Comparison of ENCODE assay signal across 8 cellular contexts in genomic region chr21:16420086-16420724, GRCh38.
A peak's percentile ranks its signal among the peaks of the same experiment; 100 is the strongest.
DNase-seq lines count a peak whose midpoint lies in the region; ATAC-seq and TF ChIP-seq lines count a peak whose summit lies in the region.

No MANE protein-coding gene starts in this region.

- peaks cover 0 to 6% (median 0%) of the 10 kb centered on the region in 4 donors for H3K4me1 ChIP-seq in transverse colon

- 9 to 19% methylated on average over 4 of the region's 4 CpGs for WGBS in transverse colon (ENCODE audit: low coverage in 1 of 2), 2 donors

- POLR2A ChIA-PET in CD4-positive, alpha-beta T cell (lab: Charles Lee), result no interaction called here

- no peaks in the 10 kb centered on the region for H3K9me3 Mint-ChIP-seq in CD4-positive, alpha-beta T cell

- H3K9me3 ChIP-seq in transverse colon, result no peaks in the 10 kb centered on the region
- H3K9me3 ChIP-seq in CD4-positive, alpha-beta T cell (ENCODE audit: control insufficient read depth, low read length), result no peaks in the 10 kb centered on the region

- H3K27ac Mint-ChIP-seq in CD4-positive, alpha-beta T cell, result no peak overlapping the region

- no peak for TF ChIP-seq EP300 in transverse colon (IDR thresholded peaks at IDR 0.05; ENCODE audit: low read depth)

- no peaks in the 10 kb centered on the region for H3K36me3 ChIP-seq in brain microvascular endothelial cell (replicated peaks)
- H3K36me3 ChIP-seq in transverse colon, result no peaks in the 10 kb centered on the region

- peak overlapping the region; percentile 47 for H3K4me3 ChIP-seq in brain microvascular endothelial cell (ENCODE audit: low read depth, low read length)
- H3K4me3 ChIP-seq in transverse colon, result peak overlapping the region in 3 of 4 donors; percentile 10 to 22 (median 10)

- DNase-seq in NCI-H1105 (lab: John Stamatoyannopoulos, UW) (peak; percentile 79), brain microvascular endothelial cell (peak; percentile 16), left kidney (ENCODE audit: low read depth, low spot score) (peak; percentile 84), transverse colon (no peak), SHP77 treated with DMSO at 0.1 percent for 48 hours (lab: John Stamatoyannopoulos, UW) (no peak)
- DNase-seq in CD4-positive, alpha-beta T cell, result no peak

- no peaks in the 10 kb centered on the region for H3K4me1 Mint-ChIP-seq in CD4-positive, alpha-beta T cell (ENCODE audit: low read depth)

- CTCF ChIA-PET in CD4-positive, alpha-beta T cell (lab: Charles Lee), result no interaction called here

- H3K27me3 Mint-ChIP-seq in CD4-positive, alpha-beta T cell, result no peaks in the 10 kb centered on the region

- H3K27ac ChIP-seq in brain microvascular endothelial cell (no peak overlapping the region), transverse colon (peak overlapping the region; percentile 35 to 76 (median 61))
- no peak overlapping the region for H3K27ac ChIP-seq in CD4-positive, alpha-beta T cell (ENCODE audit: low read depth, low read length)

- no peak for ATAC-seq in HG03135 (IDR thresholded peaks at IDR 0.05; ENCODE audit: unreplicated experiment)
- no peak for ATAC-seq in CD4-positive, alpha-beta T cell (ENCODE audit: poor library complexity)
- no peak for ATAC-seq in GM18861 (IDR thresholded peaks at IDR 0.05; ENCODE audit: unreplicated experiment)

- no peak for TF ChIP-seq POLR2A in transverse colon (IDR thresholded peaks at IDR 0.05)

- TF ChIP-seq CTCF in brain microvascular endothelial cell (IDR thresholded peaks at IDR 0.05; ENCODE audit: low read depth, low read length, missing control alignments), result no peak
- no peak for TF ChIP-seq CTCF in transverse colon (IDR thresholded peaks at IDR 0.05)
- no peak for TF ChIP-seq CTCF in CD4-positive, alpha-beta T cell (IDR thresholded peaks at IDR 0.05)

- in situ Hi-C loops in brain microvascular endothelial cell (cut with HindIII; ENCODE audit: low pct_ligation_motif_present, low sequenced_read_pairs), result no loop called here
- in situ Hi-C loops in transverse colon (cut with MboI; ENCODE audit: low pct_ligation_motif_present in 1 of 4, low pct_unique_long_range_greater_than_20kb in 1 of 4, low sequenced_read_pairs in 3 of 4), result no loop called here

- H3K27me3 ChIP-seq in brain microvascular endothelial cell (replicated peaks) (no peaks in the 10 kb centered on the region), transverse colon (no peaks in the 10 kb centered on the region)
- no peaks in the 10 kb centered on the region for H3K27me3 ChIP-seq in CD4-positive, alpha-beta T cell (ENCODE audit: control insufficient read depth, insufficient read depth, low read length)

- intact Hi-C loops in transverse colon (cut with DNase I; ENCODE audit: low total_unique reads), result no loop called here
- intact Hi-C loops in CD4-positive, alpha-beta T cell (cut with DNase I, micrococcal nuclease), result no loop called here

- no peak overlapping the region for H3K4me3 Mint-ChIP-seq in CD4-positive, alpha-beta T cell

- no peaks in the 10 kb centered on the region for H3K36me3 Mint-ChIP-seq in CD4-positive, alpha-beta T cell (ENCODE audit: low read depth)

Comparison
In these comparisons a context has a peak if more than half of its experiments do, and no peak if none do; other contexts are left out.
1. DNase-seq: peak in NCI-H1105 (single experiment), brain microvascular endothelial cell (single experiment) and left kidney (single experiment); none in transverse colon (single experiment), SHP77 treated with DMSO at 0.1 percent for 48 hours (single experiment) and CD4-positive, alpha-beta T cell (0 of 10).
2. H3K27ac ChIP-seq: peak in transverse colon (4 of 4); none in brain microvascular endothelial cell (single experiment) and CD4-positive, alpha-beta T cell (single experiment).